9 cellular contexts compared by ENCODE assay signal in the genomic region with DNA sequence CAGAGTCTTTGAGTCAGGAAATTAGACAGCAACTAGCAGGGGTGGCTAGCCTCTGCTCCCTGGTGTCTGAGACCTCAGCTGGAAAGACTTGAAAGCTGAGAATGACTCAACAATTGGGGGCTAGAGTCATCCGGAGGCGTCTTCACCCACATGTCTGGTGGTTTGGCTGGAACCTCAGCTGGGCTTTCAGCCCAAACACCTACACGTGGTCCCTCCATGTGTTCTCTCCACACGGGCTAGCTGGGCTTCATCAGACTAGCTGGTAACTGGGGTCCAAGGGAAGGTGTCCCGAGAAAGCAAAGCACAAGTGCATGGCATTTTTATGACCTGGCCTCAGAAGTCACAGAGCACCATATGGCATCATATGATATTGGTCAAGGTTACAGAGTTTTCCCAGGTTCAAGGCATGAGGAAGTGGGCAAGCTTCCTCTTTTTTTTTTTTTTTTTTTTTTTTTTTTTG. TPM values are rescaled to one million over a fixed set of nuclear protein-coding genes. Genes with fewer than 3 reads are reported as not detected.
DNase-seq lines count a peak whose midpoint lies in the region; ATAC-seq and TF ChIP-seq lines count a peak whose summit lies in the region.
"Had no signal": no experiment of that assay in that cellular context is flagged by ENCODE, and none has a peak within 500 bp of the region (broad histone marks: within the 10 kb centered on the region; RNA-seq: fewer than 3 reads in every experiment).

No MANE protein-coding gene starts in this region.

- no CpG with 5 or more reads among the region's 5 CpGs for WGBS in trophoblast cell (ENCODE audit: extremely low coverage, insufficient coverage, insufficient read length)

- no peak overlapping the region for H2AK5ac ChIP-seq in trophoblast cell (ENCODE audit: low read length)

- no peak overlapping the region for H3K23ac ChIP-seq in trophoblast cell (ENCODE audit: low read length)

- POLR2A ChIA-PET in CD8-positive, alpha-beta memory T cell (lab: Charles Lee): no interaction called here

- H3K36me3 ChIP-seq in adipocyte (ENCODE audit: control insufficient read depth, insufficient read depth, low read length, severe bottlenecking): no peaks in the 10 kb centered on the region
- H3K36me3 ChIP-seq in CD8-positive, alpha-beta memory T cell (ENCODE audit: insufficient read depth, low read length): no peaks in the 10 kb centered on the region
- H3K36me3 ChIP-seq in trophoblast cell (ENCODE audit: control insufficient read depth in 1 of 2, insufficient read depth in 2 of 2, low read length in 2 of 2): no peaks in the 10 kb centered on the region

- no peak overlapping the region for H2AFZ ChIP-seq in trophoblast cell (ENCODE audit: insufficient read depth, low read length, poor library complexity)

- H3K4ac ChIP-seq in trophoblast cell (ENCODE audit: low read depth, low read length): no peak overlapping the region

- H4K8ac ChIP-seq in trophoblast cell (ENCODE audit: low read depth, low read length): no peak overlapping the region

- H2BK120ac ChIP-seq in trophoblast cell (ENCODE audit: insufficient read depth, low read length, poor library complexity): no peak overlapping the region

- no peak overlapping the region for H3K27ac ChIP-seq in CD8-positive, alpha-beta memory T cell (ENCODE audit: low read depth, low read length)
- H3K27ac ChIP-seq in trophoblast cell (ENCODE audit: low read depth, low read length): no peak overlapping the region

- H3K4me3 ChIP-seq in adipocyte (ENCODE audit: low read length): peak overlapping the region; percentile 19
- H3K4me3 ChIP-seq in CD8-positive, alpha-beta memory T cell (ENCODE audit: low read length): no peak overlapping the region
- no peak overlapping the region for H3K4me3 ChIP-seq in trophoblast cell (ENCODE audit: low read depth, low read length)

- H4K12ac ChIP-seq in trophoblast cell (ENCODE audit: low read depth, low read length): no peak overlapping the region

- H3K27me3 ChIP-seq in adipocyte (replicated peaks; ENCODE audit: control insufficient read depth, insufficient read depth, low read length) (no peaks in the 10 kb centered on the region), trophoblast cell (ENCODE audit: insufficient read depth, low read length) (no peaks in the 10 kb centered on the region)
- H3K27me3 ChIP-seq in CD8-positive, alpha-beta memory T cell (ENCODE audit: insufficient read depth, low read length, poor library complexity, severe bottlenecking): no peaks in the 10 kb centered on the region

- H3K4me2 ChIP-seq in trophoblast cell (ENCODE audit: low read length): no peak overlapping the region

- H3K4me1 Mint-ChIP-seq in type B pancreatic cell (ENCODE audit: unreplicated experiment): no peaks in the 10 kb centered on the region
- H3K4me1 Mint-ChIP-seq in CD8-positive, alpha-beta memory T cell: no peaks in the 10 kb centered on the region
- H3K4me1 Mint-ChIP-seq: memory B cell had no signal

- H2BK12ac ChIP-seq in trophoblast cell (ENCODE audit: low read length): no peak overlapping the region

- H3K9ac ChIP-seq in adipocyte (ENCODE audit: low read length): no peak overlapping the region
- H3K9ac ChIP-seq in trophoblast cell (ENCODE audit: low read length): no peak overlapping the region

- peak; percentile 18 for DNase-seq in NCI-H446 treated with DMSO at 0.1 percent for 48 hours (lab: John Stamatoyannopoulos, UW)
- DNase-seq in adipocyte (ENCODE audit: low read depth): peak; percentile 30
- peak; percentile 78 for DNase-seq in smooth muscle cell of the brain vasculature (ENCODE audit: low read depth, low spot score)
- no peak for DNase-seq in type B pancreatic cell (ENCODE audit: extremely low spot score, unreplicated experiment)
- no peak for DNase-seq in CD8-positive, alpha-beta memory T cell
- DNase-seq in trophoblast cell: no peak

- ATAC-seq in GM18508 (IDR thresholded peaks at IDR 0.05; ENCODE audit: insufficient read depth, unreplicated experiment) (peak; percentile 86), HG02588 (IDR thresholded peaks at IDR 0.05; ENCODE audit: unreplicated experiment) (peak; percentile 93)

- no peak overlapping the region for H3K18ac ChIP-seq in trophoblast cell (ENCODE audit: low read length)

- peaks cover 5% of the 10 kb centered on the region for H3K9me3 Mint-ChIP-seq in type B pancreatic cell
- H3K9me3 Mint-ChIP-seq in CD8-positive, alpha-beta memory T cell: peaks cover 15 to 30% (median 22%) of the 10 kb centered on the region in 5 donors

- no peaks in the 10 kb centered on the region for H3K79me2 ChIP-seq in trophoblast cell (ENCODE audit: control insufficient read depth, insufficient read depth, low read length, poor library complexity)

- no peak overlapping the region for H3K4me3 Mint-ChIP-seq in type B pancreatic cell
- no peak overlapping the region for H3K4me3 Mint-ChIP-seq in CD8-positive, alpha-beta memory T cell
- H3K4me3 Mint-ChIP-seq: memory B cell had no signal

- H2BK5ac ChIP-seq in trophoblast cell (ENCODE audit: low read depth, low read length, poor library complexity): no peak overlapping the region

- no peak overlapping the region for H3K27ac Mint-ChIP-seq in type B pancreatic cell
- H3K27ac Mint-ChIP-seq in CD8-positive, alpha-beta memory T cell: no peak overlapping the region
- H3K27ac Mint-ChIP-seq: memory B cell had no signal

- H3K14ac ChIP-seq in trophoblast cell (ENCODE audit: low read length): no peak overlapping the region

- CTCF ChIA-PET in CD8-positive, alpha-beta memory T cell (lab: Charles Lee): interaction anchor here (0.7 to 1.1 kb wide), 3 partner anchors 11 to 110 kb away, joined by 3 to 8 read pairs (median 3); no protein-coding TSS in a partner anchor

- H3K79me1 ChIP-seq in trophoblast cell (ENCODE audit: low read length): no peaks in the 10 kb centered on the region

- H3K4me1 ChIP-seq in adipocyte (ENCODE audit: control insufficient read depth, insufficient read depth, low read length) (peaks cover 11% of the 10 kb centered on the region), trophoblast cell (ENCODE audit: control insufficient read depth in 1 of 2, insufficient read depth in 2 of 2, low read length in 2 of 2) (no peaks in the 10 kb centered on the region)
- H3K4me1 ChIP-seq in CD8-positive, alpha-beta memory T cell (ENCODE audit: insufficient read depth, low read length): no peaks in the 10 kb centered on the region

- H3K27me3 Mint-ChIP-seq in type B pancreatic cell: no peaks in the 10 kb centered on the region
- peaks cover 8 to 9% of the 10 kb centered on the region in 2 donors for H3K27me3 Mint-ChIP-seq in CD8-positive, alpha-beta memory T cell

- H4K91ac ChIP-seq in trophoblast cell (ENCODE audit: low read depth, low read length): no peak overlapping the region

- H3K9me3 ChIP-seq in adipocyte (ENCODE audit: control insufficient read depth, low read length) (peaks cover 27% of the 10 kb centered on the region), trophoblast cell (ENCODE audit: insufficient read depth, low read depth, low read length) (peaks cover 11% of the 10 kb centered on the region)
- H3K9me3 ChIP-seq in CD8-positive, alpha-beta memory T cell (ENCODE audit: low read length): no peaks in the 10 kb centered on the region

- H3K36me3 Mint-ChIP-seq in type B pancreatic cell: no peaks in the 10 kb centered on the region
- H3K36me3 Mint-ChIP-seq in CD8-positive, alpha-beta memory T cell: peaks cover 2 to 43% (median 2%) of the 10 kb centered on the region in 3 donors

- TF ChIP-seq CTCF in type B pancreatic cell (conservative IDR thresholded peaks at IDR 0.05): no peak

RNA-seq across cellular contexts. Expression of a gene that starts 19.9 kb away (rescaled TPM):
- total RNA-seq in type B pancreatic cell (ENCODE audit: low replicate concordance): 55.4 and 63.9 TPM in 2 replicates
- 10 to 100 TPM; 68.7 to 79.8 TPM for total RNA-seq in CD8-positive, alpha-beta memory T cell
- polyA plus RNA-seq in CD8-positive, alpha-beta memory T cell: 22.9 TPM
- polyA plus RNA-seq in trophoblast cell (2013): 12.4 and 13.4 TPM in 2 replicates

Comparison
In these comparisons a context has a peak if more than half of its experiments do, and no peak if none do; other contexts are left out.
1. DNase-seq: peak in NCI-H446 treated with DMSO at 0.1 percent for 48 hours (single experiment), adipocyte (single experiment) and smooth muscle cell of the brain vasculature (single experiment); none in type B pancreatic cell (single experiment), CD8-positive, alpha-beta memory T cell (0 of 5) and trophoblast cell (0 of 2).